Comparison of ENCODE assay signal across 8 cellular contexts in the genomic region with DNA sequence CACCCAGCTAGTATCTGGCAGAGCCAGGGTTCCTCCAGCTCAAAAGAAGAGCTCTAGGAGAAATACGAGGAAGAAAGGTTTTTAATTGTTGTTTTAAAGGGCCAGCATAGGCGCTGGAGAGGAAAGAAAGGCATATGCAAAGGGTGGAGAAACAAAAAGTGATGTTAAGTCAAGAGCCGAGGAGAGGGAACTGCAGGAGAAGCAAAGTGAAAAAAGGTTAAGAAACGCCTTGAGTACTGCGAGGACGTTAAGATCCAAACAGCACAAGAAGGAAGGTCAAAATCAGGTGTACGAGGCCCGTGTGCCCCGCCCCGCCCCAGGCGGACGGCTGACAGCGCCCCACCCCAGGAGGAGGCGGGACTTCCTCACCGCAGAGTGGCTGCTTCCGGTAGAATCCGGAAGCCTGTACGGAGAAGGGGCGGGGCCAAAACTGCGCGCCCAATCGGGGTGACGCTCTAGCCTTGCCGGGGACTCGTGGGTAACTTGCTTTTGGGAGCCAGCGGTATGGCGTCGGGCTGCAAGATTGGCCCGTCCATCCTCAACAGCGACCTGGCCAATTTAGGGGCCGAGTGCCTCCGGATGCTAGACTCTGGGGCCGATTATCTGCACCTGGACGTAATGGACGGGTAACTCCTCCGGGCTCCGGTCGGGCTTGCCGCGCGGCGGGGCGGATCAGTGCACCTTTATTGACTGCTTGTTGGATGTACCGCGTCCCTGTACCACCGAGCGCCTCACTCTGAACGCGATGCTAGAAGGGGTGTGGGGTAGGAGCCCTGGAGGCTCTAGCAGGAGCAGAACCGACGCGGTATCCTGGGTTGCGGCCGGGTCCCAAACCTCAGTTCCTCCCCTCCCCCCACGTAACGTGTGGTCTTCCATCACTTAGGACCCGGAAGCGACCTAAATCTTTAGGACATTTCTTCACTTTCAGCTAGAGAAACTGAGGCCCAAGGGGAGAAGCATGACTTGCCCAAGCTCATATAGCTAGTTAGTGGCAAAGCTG. TPM values are rescaled to one million over a fixed set of nuclear protein-coding genes. Genes with fewer than 3 reads are reported as not detected.
DNase-seq lines count a peak whose midpoint lies in the region; ATAC-seq and TF ChIP-seq lines count a peak whose summit lies in the region.

A gene (plus strand): TSS at position 481 of the 1,000 bp plus-strand sequence. CDS start 24 bp downstream, at position 505.

- peak within 1 kb of the TSS; percentile 94 for H3K27ac Mint-ChIP-seq in T-helper 2 cell treated with Interferon-gamma antibody and Interleukin-4, amounts not matched to agents 5 μg/mL and 100 μg/mL, for 36 hours

- intact Hi-C loops in ascending aorta (cut with DNase I): loop anchor here (1.0 to 2.0 kb wide), 2 partner anchors 169 to 474 kb away; a partner anchor contains a TSS
- intact Hi-C loops in right cardiac atrium (cut with DNase I): loop anchor here in 1 of 4 donors (10.0 kb wide), 1 partner anchor 172 kb away; a partner anchor contains a TSS
- intact Hi-C loops in uterus (cut with DNase I; ENCODE audit: low total_unique reads): no loop called here

- H3K36me3 ChIP-seq in ascending aorta: no peaks in the 10 kb centered on the region
- no peaks in the 10 kb centered on the region for H3K36me3 ChIP-seq in uterus

- H3K27me3 ChIP-seq in ascending aorta (no peaks in the 10 kb centered on the region), right cardiac atrium (ENCODE audit: control insufficient read depth, insufficient read depth) (no peaks in the 10 kb centered on the region), uterus (no peaks in the 10 kb centered on the region)

- TF ChIP-seq POLR2A in uterus (IDR thresholded peaks at IDR 0.05): peak; percentile 24 to 35

- no peaks in the 10 kb centered on the region for H3K27me3 Mint-ChIP-seq in T-helper 2 cell treated with Interferon-gamma antibody and Interleukin-4, amounts not matched to agents 5 μg/mL and 100 μg/mL, for 36 hours (ENCODE audit: low read depth)

- DNase-seq in NCI-H1930 (lab: John Stamatoyannopoulos, UW) (peak; percentile 85 to 94), ascending aorta (ENCODE audit: low spot score in 2 of 2) (peak; percentile 81 to 97), right cardiac atrium (peak; percentile 98 to 99 (median 99)), pulmonary artery endothelial cell (ENCODE audit: low read depth, low spot score) (peak; percentile 69), uterus (peak; percentile 94 to 96)
- DNase-seq in T-helper 2 cell treated with Interferon-gamma antibody and Interleukin-4, amounts not matched to agents 5 μg/mL and 100 μg/mL, for 36 hours (ENCODE audit: low spot score): peak; percentile 95

- H3K4me3 Mint-ChIP-seq in T-helper 2 cell treated with Interferon-gamma antibody and Interleukin-4, amounts not matched to agents 5 μg/mL and 100 μg/mL, for 36 hours: peak within 1 kb of the TSS; percentile 99

- under 1% methylated on average over 58 of the region's 58 CpGs for WGBS in right cardiac atrium

- peaks cover 40% of the 10 kb centered on the region for H3K4me1 Mint-ChIP-seq in T-helper 2 cell treated with Interferon-gamma antibody and Interleukin-4, amounts not matched to agents 5 μg/mL and 100 μg/mL, for 36 hours (ENCODE audit: low read depth)

- TF ChIP-seq CTCF in ascending aorta (IDR thresholded peaks at IDR 0.05) (no peak), uterus (IDR thresholded peaks at IDR 0.05) (no peak)

- H3K36me3 Mint-ChIP-seq in T-helper 2 cell treated with Interferon-gamma antibody and Interleukin-4, amounts not matched to agents 5 μg/mL and 100 μg/mL, for 36 hours (ENCODE audit: low read depth): peaks cover 13% of the 10 kb centered on the region

- H3K27ac ChIP-seq in ascending aorta: peak within 1 kb of the TSS; percentile 66 to 67
- peak within 1 kb of the TSS; percentile 71 for H3K27ac ChIP-seq in right cardiac atrium (ENCODE audit: low read length)
- peak within 1 kb of the TSS; percentile 76 to 86 for H3K27ac ChIP-seq in uterus

- peak; percentile 99 for ATAC-seq in GM18502 (IDR thresholded peaks at IDR 0.05; ENCODE audit: poor library complexity, unreplicated experiment)
- peak; percentile 100 for ATAC-seq in HG02970 (IDR thresholded peaks at IDR 0.05; ENCODE audit: low FRiP score, unreplicated experiment)
- ATAC-seq in right cardiac atrium: peak; percentile 100

- H3K9me3 ChIP-seq in ascending aorta (no peaks in the 10 kb centered on the region), right cardiac atrium (ENCODE audit: control insufficient read depth, low read length) (no peaks in the 10 kb centered on the region), uterus (no peaks in the 10 kb centered on the region)

- peak within 1 kb of the TSS; percentile 87 to 91 for H3K4me3 ChIP-seq in ascending aorta
- H3K4me3 ChIP-seq in right cardiac atrium (ENCODE audit: low read length): peak within 1 kb of the TSS; percentile 81
- peak within 1 kb of the TSS; percentile 90 to 98 for H3K4me3 ChIP-seq in uterus

- H3K4me1 ChIP-seq in ascending aorta (peaks cover 0 to 29% of the 10 kb centered on the region in 2 donors), right cardiac atrium (ENCODE audit: control insufficient read depth, insufficient read depth, low read length) (peaks cover 7% of the 10 kb centered on the region), uterus (peaks cover 0 to 11% of the 10 kb centered on the region in 2 donors)

- H3K9me3 Mint-ChIP-seq in T-helper 2 cell treated with Interferon-gamma antibody and Interleukin-4, amounts not matched to agents 5 μg/mL and 100 μg/mL, for 36 hours: peaks cover 3% of the 10 kb centered on the region

RNA-seq across cellular contexts. Expression of the gene that starts here (rescaled TPM):
- 45.0 TPM for total RNA-seq in ascending aorta
- 10 to 100 TPM; 17.5 to 25.8 (median 23.2) TPM for total RNA-seq in right cardiac atrium
- polyA plus RNA-seq in right cardiac atrium: 11.0 TPM
- total RNA-seq in pulmonary artery endothelial cell: 89.9 and 123 TPM in 2 replicates
- 100 to 1,000 TPM in 2 of 4 donors, 10 to 100 TPM in 2; 37.1 to 116 (median 82.0) TPM for total RNA-seq in uterus

Comparison
In these comparisons a context has a peak if more than half of its experiments do, and no peak if none do; other contexts are left out.
1. Peak in every context shown above with its lines: DNase-seq, ATAC-seq, H3K4me3 ChIP-seq and H3K27ac ChIP-seq.